In the genomic region with DNA sequence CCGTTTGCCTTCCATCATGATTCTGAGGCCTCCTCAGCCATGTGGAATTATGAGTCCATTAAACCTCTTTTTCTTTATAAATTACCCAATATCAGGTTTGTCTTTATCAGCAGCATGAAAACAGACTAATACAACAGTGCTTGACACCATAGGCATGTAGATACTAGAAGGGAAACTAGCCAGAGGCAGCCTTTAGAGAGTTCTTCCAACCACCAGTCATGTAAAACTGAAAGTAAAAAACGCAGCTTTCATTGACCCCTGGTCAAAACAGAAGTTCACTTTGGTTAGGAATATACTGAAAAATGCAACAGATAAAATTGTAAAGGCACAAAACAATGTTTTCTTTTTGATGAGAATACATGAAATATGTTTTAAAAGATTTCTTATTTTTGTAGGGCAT, we compare ENCODE assay signal across 1 cellular context.
TF ChIP-seq lines count a peak whose summit lies in the region.

No MANE protein-coding gene starts in this region.

TF ChIP-seq in SK-N-SH, 30 proteins besides CTCF, POLR2A, EP300 and RAD21 (continued from another document):
- TF ChIP-seq, protein P1, sequence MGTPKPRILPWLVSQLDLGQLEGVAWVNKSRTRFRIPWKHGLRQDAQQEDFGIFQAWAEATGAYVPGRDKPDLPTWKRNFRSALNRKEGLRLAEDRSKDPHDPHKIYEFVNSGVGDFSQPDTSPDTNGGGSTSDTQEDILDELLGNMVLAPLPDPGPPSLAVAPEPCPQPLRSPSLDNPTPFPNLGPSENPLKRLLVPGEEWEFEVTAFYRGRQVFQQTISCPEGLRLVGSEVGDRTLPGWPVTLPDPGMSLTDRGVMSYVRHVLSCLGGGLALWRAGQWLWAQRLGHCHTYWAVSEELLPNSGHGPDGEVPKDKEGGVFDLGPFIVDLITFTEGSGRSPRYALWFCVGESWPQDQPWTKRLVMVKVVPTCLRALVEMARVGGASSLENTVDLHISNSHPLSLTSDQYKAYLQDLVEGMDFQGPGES (IDR thresholded peaks at IDR 0.05; ENCODE audit: low read depth, low read length) = no peak
- TF ChIP-seq FOXJ3 (CRISPR knock-in tag; IDR thresholded peaks at IDR 0.05) = no peak
TF ChIP-seq in SK-N-SH: peak in this region for 0.
